In genomic region chr12:11171145-11171952, GRCh38 we compare ENCODE assay signal across 8 cellular contexts.
DNase-seq lines count a peak whose midpoint lies in the region; ATAC-seq and TF ChIP-seq lines count a peak whose summit lies in the region.

SMIM10L1 (plus strand) TSS chr12:11171194; CDS start chr12:11171357, 163 bp downstream.

- H3K9ac ChIP-seq in SK-N-MC (ENCODE audit: insufficient read length): peak within 1 kb of the TSS; percentile 87

- ATAC-seq in HG02588 (IDR thresholded peaks at IDR 0.05; ENCODE audit: unreplicated experiment): peak; percentile 96

- no peaks in the 10 kb centered on the region for H3K27me3 ChIP-seq in neutrophil

- no peaks in the 10 kb centered on the region for H3K9me3 ChIP-seq in SK-N-MC (ENCODE audit: low read depth, low read length)
- no peaks in the 10 kb centered on the region for H3K9me3 ChIP-seq in neutrophil

- H3K4me1 ChIP-seq in neutrophil (ENCODE audit: control insufficient read depth in 1 of 2, insufficient read depth in 1 of 2, low read depth in 1 of 2, low read length in 1 of 2): peaks cover 6 to 8% of the 10 kb centered on the region in 2 experiments

- TF ChIP-seq CTCF in neutrophil (IDR thresholded peaks at IDR 0.05): no peak

- DNase-seq in NCI-H1048 (lab: John Stamatoyannopoulos, UW): peak; percentile 79
- peak; percentile 52 for DNase-seq in SK-N-MC (ENCODE audit: low read depth, low spot score)
- DNase-seq in activated naive CD4-positive, alpha-beta T cell treated with anti-CD3 and anti-CD28 coated beads, Interleukin-2, amount 50 U/mL, for 16 hours: peak; percentile 89
- DNase-seq in germinal center (ENCODE audit: low spot score): peak; percentile 85
- peak; percentile 35 to 91 (median 76) for DNase-seq in substantia nigra (lab: John Stamatoyannopoulos, UW)

- peak within 1 kb of the TSS; percentile 65 for H3K27ac ChIP-seq in SK-N-MC
- H3K27ac ChIP-seq in neutrophil: peak within 1 kb of the TSS; percentile 88
- H3K27ac ChIP-seq in substantia nigra (ENCODE audit: low read depth, low read length, poor library complexity, severe bottlenecking): peak within 1 kb of the TSS; percentile 82

- H3K4me3 ChIP-seq in GM08714 (ENCODE audit: low read length) (peak within 1 kb of the TSS; percentile 96), SK-N-MC (peak within 1 kb of the TSS; percentile 84), neutrophil (ENCODE audit: low read depth in 1 of 2, low read length in 1 of 2) (peak within 1 kb of the TSS; percentile 68 to 79)

- H3K36me3 ChIP-seq in SK-N-MC (ENCODE audit: insufficient read depth, low read length): peaks cover 40% of the 10 kb centered on the region
- no peaks in the 10 kb centered on the region for H3K36me3 ChIP-seq in neutrophil

Comparison
In these comparisons a context has a peak if more than half of its experiments do, and no peak if none do; other contexts are left out.
1. Peak in every context shown above with its lines: DNase-seq, ATAC-seq, H3K4me3 ChIP-seq and H3K27ac ChIP-seq.